ENCODE assay signal across 8 cellular contexts in the genomic region with DNA sequence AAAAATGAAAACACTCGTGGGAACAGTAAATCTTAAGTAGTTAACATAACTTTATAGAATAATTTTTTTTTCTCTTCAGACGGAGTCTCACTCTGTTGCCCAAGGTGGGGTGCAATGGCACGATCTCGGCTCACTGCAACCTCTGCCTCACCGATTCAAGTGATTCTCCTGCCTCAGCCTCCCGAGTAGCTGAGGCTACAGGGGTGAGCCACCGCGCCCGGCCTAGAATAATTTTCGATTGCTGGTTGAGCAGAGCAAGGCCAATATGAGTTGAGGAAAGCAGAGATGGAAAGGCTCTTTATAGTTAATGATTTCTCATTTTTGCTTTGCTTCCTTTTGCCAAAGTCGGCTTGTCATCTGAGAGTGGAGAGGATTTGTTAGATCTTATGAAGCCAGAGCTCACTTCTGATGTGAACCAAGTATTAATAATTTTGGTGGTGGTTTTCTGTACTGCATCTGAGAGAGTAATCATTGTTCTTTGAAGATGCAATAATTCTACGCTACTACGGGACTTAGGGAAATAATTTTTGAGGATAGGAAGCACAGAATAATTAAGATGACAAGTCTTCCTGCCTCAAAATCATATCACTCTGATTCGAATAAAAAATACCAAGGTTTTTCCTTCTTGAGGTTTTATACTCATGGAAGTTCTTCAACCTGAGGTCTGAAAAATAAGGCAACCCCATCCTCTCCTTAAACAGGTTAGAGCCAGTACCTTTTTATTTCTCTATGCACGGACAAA. TPM values are rescaled to one million over a fixed set of nuclear protein-coding genes. Genes with fewer than 3 reads are reported as not detected.
DNase-seq lines count a peak whose midpoint lies in the region; ATAC-seq and TF ChIP-seq lines count a peak whose summit lies in the region.

No MANE protein-coding gene starts in this region.

- no peaks in the 10 kb centered on the region for H3K27me3 ChIP-seq in left ventricle myocardium inferior (ENCODE audit: low read depth)
- H3K27me3 ChIP-seq in adrenal gland, result no peaks in the 10 kb centered on the region
- H3K27me3 ChIP-seq in right lobe of liver, result no peaks in the 10 kb centered on the region
- no peaks in the 10 kb centered on the region for H3K27me3 ChIP-seq in upper lobe of right lung

- 59 to 63% (median 61%) methylated on average over 15 of the region's 15 CpGs for WGBS in adrenal gland, 4 donors
- WGBS in right lobe of liver (ENCODE audit: insufficient coverage, low coverage, low lambda C conversion rate, missing lambda C conversion rate), result 66% methylated on average over 15 of the region's 15 CpGs

- intact Hi-C loops in left ventricle myocardium inferior (cut with micrococcal nuclease) (no loop called here), Right ventricle myocardium inferior (cut with DNase I) (no loop called here), adrenal gland (cut with DNase I) (loop anchor here in 1 of 2 donors (10.0 kb wide), 1 partner anchor 138 kb away; a partner anchor contains a TSS), right lobe of liver (cut with DNase I) (no loop called here), upper lobe of right lung (cut with DNase I) (no loop called here)

- peak overlapping the region; percentile 91 for H3K27ac ChIP-seq in left ventricle myocardium inferior (replicated peaks)
- H3K27ac ChIP-seq in adrenal gland, result peak overlapping the region in 3 of 5 donors; percentile 80 to 93 (median 88)
- peak overlapping the region in 2 of 3 donors; percentile 80 to 89 for H3K27ac ChIP-seq in right lobe of liver
- peak overlapping the region; percentile 91 for H3K27ac ChIP-seq in upper lobe of right lung

- TF ChIP-seq CTCF in left ventricle myocardium inferior (IDR thresholded peaks at IDR 0.05; ENCODE audit: borderline replicate concordance) (peak; percentile 31), adrenal gland (IDR thresholded peaks at IDR 0.05) (peak; percentile 21 to 48 (median 30)), right lobe of liver (IDR thresholded peaks at IDR 0.05) (peak in 1 of 4 donors; percentile 12), upper lobe of right lung (IDR thresholded peaks at IDR 0.05) (peak; percentile 27)

- H3K9me3 ChIP-seq in left ventricle myocardium inferior (replicated peaks), result no peaks in the 10 kb centered on the region
- no peaks in the 10 kb centered on the region for H3K9me3 ChIP-seq in adrenal gland (replicated peaks in 1 of 3)
- no peaks in the 10 kb centered on the region for H3K9me3 ChIP-seq in right lobe of liver
- H3K9me3 ChIP-seq in upper lobe of right lung, result no peaks in the 10 kb centered on the region

- ATAC-seq in Right ventricle myocardium inferior (no peak), right lobe of liver (no peak), upper lobe of right lung (no peak), GM21786 (IDR thresholded peaks at IDR 0.05; ENCODE audit: unreplicated experiment) (no peak), HG02610 (IDR thresholded peaks at IDR 0.05; ENCODE audit: unreplicated experiment) (no peak), left lobe of liver (no peak)

- H3K4me1 ChIP-seq in left ventricle myocardium inferior, result peaks cover 44% of the 10 kb centered on the region
- peaks cover 22 to 33% of the 10 kb centered on the region in 2 donors for H3K4me1 ChIP-seq in adrenal gland (replicated peaks in 1 of 2)
- H3K4me1 ChIP-seq in right lobe of liver, result peaks cover 4 to 24% (median 8%) of the 10 kb centered on the region in 4 donors
- peaks cover 22% of the 10 kb centered on the region for H3K4me1 ChIP-seq in upper lobe of right lung

- H3K4me3 ChIP-seq in left ventricle myocardium inferior (peak overlapping the region; percentile 94), adrenal gland (peak overlapping the region in 2 of 4 donors; percentile 98 to 99), right lobe of liver (peak overlapping the region; percentile 78 to 88 (median 83)), upper lobe of right lung (peak overlapping the region; percentile 93)

- TF ChIP-seq POLR2A in adrenal gland (IDR thresholded peaks at IDR 0.05) (no peak), right lobe of liver (IDR thresholded peaks at IDR 0.05) (no peak)

- DNase-seq in left ventricle myocardium inferior (no peak), Right ventricle myocardium inferior (ENCODE audit: missing footprints) (no peak), adrenal gland (no peak), right lobe of liver (no peak), upper lobe of right lung (no peak), left lobe of liver (ENCODE audit: low spot score) (no peak)

- H3K36me3 ChIP-seq in left ventricle myocardium inferior (no peaks in the 10 kb centered on the region), adrenal gland (replicated peaks in 1 of 2) (no peaks in the 10 kb centered on the region), right lobe of liver (no peaks in the 10 kb centered on the region), upper lobe of right lung (no peaks in the 10 kb centered on the region)

RNA-seq across cellular contexts. Expression of a gene that starts 1.5 kb away (rescaled TPM):
- total RNA-seq in left ventricle myocardium inferior, result 27.6 TPM
- 31.1 TPM for total RNA-seq in Right ventricle myocardium inferior
- total RNA-seq in adrenal gland, result 100 to 1,000 TPM; 134 to 242 (median 164) TPM
- 100 to 1,000 TPM in 1 of 3 donors, 10 to 100 TPM in 2; 26.7 to 188 (median 29.8) TPM for polyA plus RNA-seq in adrenal gland
- total RNA-seq in right lobe of liver, result 10 to 100 TPM; 37.6 to 53.3 (median 47.8) TPM
- total RNA-seq in upper lobe of right lung, result 77.7 TPM
- 45.4 TPM for total RNA-seq in left lobe of liver
